27 cellular contexts compared by ENCODE assay signal in genomic region chr20:3038454-3038853, GRCh38. TPM values are rescaled to one million over a fixed set of nuclear protein-coding genes. Genes with fewer than 3 reads are reported as not detected.
DNase-seq lines count a peak whose midpoint lies in the region; ATAC-seq and TF ChIP-seq lines count a peak whose summit lies in the region.
"Had no signal": no experiment of that assay in that cellular context is flagged by ENCODE, and none has a peak within 500 bp of the region (broad histone marks: within the 10 kb centered on the region; RNA-seq: fewer than 3 reads in every experiment).

No MANE protein-coding gene starts in this region.

- BruUV-seq in MCF 10A (replicated peaks; lab: Mats Ljungman, UMichigan), result TSS peak; percentile 62

- POLR2A ChIA-PET in MCF 10A (lab: Yijun Ruan, JAX), result no interaction called here
- POLR2A ChIA-PET in activated CD4-positive, alpha-beta memory T cell treated with anti-CD3 and anti-CD28 coated beads for 36 hours (lab: Charles Lee), result interaction anchor here (0.6 to 1.3 kb wide), 2 partner anchors 13 to 56 kb away, joined by 3 read pairs; no protein-coding TSS in a partner anchor

- DNase-seq in MCF 10A (ENCODE audit: unreplicated experiment) (no peak), breast epithelium (ENCODE audit: low spot score in 2 of 2) (no peak), mesothelial cell of epicardium (ENCODE audit: low spot score in 2 of 2, unreplicated experiment in 2 of 2) (no peak), DMS 273 treated with DMSO at 0.1 percent for 48 hours (lab: John Stamatoyannopoulos, UW) (no peak), upper lobe of right lung (no peak), lower lobe of right lung (no peak)
- DNase-seq in activated CD4-positive, alpha-beta memory T cell treated with anti-CD3 and anti-CD28 coated beads for 36 hours, result no peak
- DNase-seq: activated gamma-delta T cell treated with Interleukin-2 at 50 U/mL for 16 hours; amniotic stem cell; effector CD4-positive, alpha-beta T cell; head of caudate nucleus; KBM-7; MG63; NCI-H1417; NCI-H2081 treated with DMSO at 0.1 percent for 48 hours; NCI-H226; NCI-H69; SHP77 treated with DMSO at 0.1 percent for 48 hours; T1000 had no signal

- TF ChIP-seq CTCF in MCF 10A (IDR thresholded peaks at IDR 0.05; ENCODE audit: unreplicated experiment) (no peak), breast epithelium (IDR thresholded peaks at IDR 0.05) (no peak), mesothelial cell of epicardium (IDR thresholded peaks at IDR 0.05; ENCODE audit: unreplicated experiment) (no peak), upper lobe of right lung (IDR thresholded peaks at IDR 0.05) (no peak), lower lobe of right lung (IDR thresholded peaks at IDR 0.05) (no peak)

- peaks cover 6% of the 10 kb centered on the region for H3K4me1 Mint-ChIP-seq in MCF 10A (ENCODE audit: insufficient read depth, unreplicated experiment)
- H3K4me1 Mint-ChIP-seq in activated CD4-positive, alpha-beta memory T cell treated with anti-CD3 and anti-CD28 coated beads for 36 hours (ENCODE audit: low read depth), result peaks cover 4% of the 10 kb centered on the region
- H3K4me1 Mint-ChIP-seq in mesothelial cell of epicardium, result peaks cover 10% of the 10 kb centered on the region

- H3K27me3 Mint-ChIP-seq in MCF 10A (ENCODE audit: insufficient read depth, unreplicated experiment) (no peaks in the 10 kb centered on the region), mesothelial cell of epicardium (ENCODE audit: low read depth) (no peaks in the 10 kb centered on the region)
- H3K27me3 Mint-ChIP-seq in activated CD4-positive, alpha-beta memory T cell treated with anti-CD3 and anti-CD28 coated beads for 36 hours, result no peaks in the 10 kb centered on the region

- H3K9me3 ChIP-seq in breast epithelium, result no peaks in the 10 kb centered on the region
- H3K9me3 ChIP-seq in upper lobe of right lung, result no peaks in the 10 kb centered on the region
- no peaks in the 10 kb centered on the region for H3K9me3 ChIP-seq in lower lobe of right lung
- H3K9me3 ChIP-seq: MG63, tibial nerve had no signal

- CTCF ChIA-PET in MCF 10A (lab: Yijun Ruan, JAX), result interaction anchor here (1.3 kb wide), 1 partner anchor 15 kb away, joined by 5 read pairs; no protein-coding TSS in a partner anchor
- CTCF ChIA-PET in activated CD4-positive, alpha-beta memory T cell treated with anti-CD3 and anti-CD28 coated beads for 36 hours (lab: Charles Lee), result interaction anchor here (0.9 to 1.2 kb wide), 3 partner anchors 15 to 37 kb away, joined by 3 to 5 read pairs (median 4); no protein-coding TSS in a partner anchor

- H3K4me1 ChIP-seq in breast epithelium, result no peaks in the 10 kb centered on the region
- peaks cover 4% of the 10 kb centered on the region for H3K4me1 ChIP-seq in upper lobe of right lung
- H3K4me1 ChIP-seq in lower lobe of right lung, result peaks cover 5% of the 10 kb centered on the region

- H3K9me3 Mint-ChIP-seq in MCF 10A (ENCODE audit: unreplicated experiment) (no peaks in the 10 kb centered on the region), mesothelial cell of epicardium (no peaks in the 10 kb centered on the region)
- no peaks in the 10 kb centered on the region for H3K9me3 Mint-ChIP-seq in activated CD4-positive, alpha-beta memory T cell treated with anti-CD3 and anti-CD28 coated beads for 36 hours

- H3K4me3 ChIP-seq in breast epithelium, result no peak overlapping the region
- no peak overlapping the region for H3K4me3 ChIP-seq in upper lobe of right lung
- H3K4me3 ChIP-seq in lower lobe of right lung, result no peak overlapping the region
- H3K4me3 ChIP-seq: MG63, tibial nerve had no signal

- peaks cover 29% of the 10 kb centered on the region for H3K36me3 Mint-ChIP-seq in MCF 10A (ENCODE audit: insufficient read depth, unreplicated experiment)
- peaks cover 27% of the 10 kb centered on the region for H3K36me3 Mint-ChIP-seq in activated CD4-positive, alpha-beta memory T cell treated with anti-CD3 and anti-CD28 coated beads for 36 hours
- H3K36me3 Mint-ChIP-seq in mesothelial cell of epicardium, result peaks cover 31% of the 10 kb centered on the region

- H3K4me3 Mint-ChIP-seq in MCF 10A (ENCODE audit: unreplicated experiment), result no peak overlapping the region
- H3K4me3 Mint-ChIP-seq in activated CD4-positive, alpha-beta memory T cell treated with anti-CD3 and anti-CD28 coated beads for 36 hours, result no peak overlapping the region
- H3K4me3 Mint-ChIP-seq in mesothelial cell of epicardium, result no peak overlapping the region

- H3K27ac Mint-ChIP-seq in MCF 10A (ENCODE audit: low read depth, unreplicated experiment) (no peak overlapping the region), mesothelial cell of epicardium (peak overlapping the region; percentile 68)
- peak overlapping the region; percentile 40 for H3K27ac Mint-ChIP-seq in activated CD4-positive, alpha-beta memory T cell treated with anti-CD3 and anti-CD28 coated beads for 36 hours

- TF ChIP-seq POLR2A in breast epithelium (IDR thresholded peaks at IDR 0.05), result no peak

- H3K27ac ChIP-seq in breast epithelium, result no peak overlapping the region
- H3K27ac ChIP-seq in upper lobe of right lung, result no peak overlapping the region
- no peak overlapping the region for H3K27ac ChIP-seq in lower lobe of right lung
- H3K27ac ChIP-seq: tibial nerve had no signal

- intact Hi-C loops in MCF 10A (cut with micrococcal nuclease) (no loop called here), breast epithelium (cut with DNase I; ENCODE audit: low total_unique reads) (no loop called here), upper lobe of right lung (cut with DNase I) (no loop called here), lower lobe of right lung (cut with DNase I) (no loop called here)
- intact Hi-C loops in activated CD4-positive, alpha-beta memory T cell treated with anti-CD3 and anti-CD28 coated beads for 36 hours (cut with micrococcal nuclease), result no loop called here

- ATAC-seq in upper lobe of right lung, result no peak
- ATAC-seq in lower lobe of right lung, result no peak
- ATAC-seq: Panc1 had no signal

- H3K27me3 ChIP-seq in breast epithelium (no peaks in the 10 kb centered on the region), upper lobe of right lung (no peaks in the 10 kb centered on the region), lower lobe of right lung (ENCODE audit: low read depth) (no peaks in the 10 kb centered on the region)
- H3K27me3 ChIP-seq: MG63, tibial nerve had no signal

- H3K36me3 ChIP-seq in breast epithelium (peaks cover 6% of the 10 kb centered on the region), upper lobe of right lung (peaks cover 57% of the 10 kb centered on the region), lower lobe of right lung (peaks cover 63% of the 10 kb centered on the region)
- H3K36me3 ChIP-seq: MG63 had no signal

RNA-seq across cellular contexts. Expression of gene GNRH2, which starts 5.0 kb away (rescaled TPM):
- 0.88 and 1.0 TPM in 2 replicates for total RNA-seq in MCF 10A (2022)
- total RNA-seq in breast epithelium, result not detected
- total RNA-seq in activated CD4-positive, alpha-beta memory T cell treated with anti-CD3 and anti-CD28 coated beads for 36 hours, result 10 to 100 TPM; 17.3 to 24.0 TPM
- total RNA-seq in mesothelial cell of epicardium, result 1.6 to 2.1 TPM (median 1.9 TPM) in 3 replicates
- total RNA-seq in upper lobe of right lung, result not detected
- total RNA-seq in lower lobe of right lung, result not detected
- total RNA-seq: Daoy, epithelial cell of proximal tubule, fibroblast of villous mesenchyme, HT1080, lung microvascular endothelial cell, pulmonary artery endothelial cell had no signal

RNA-seq across cellular contexts. Expression of gene MRPS26, which starts 7.4 kb away (rescaled TPM):
- 62.6 and 68.4 TPM in 2 replicates for total RNA-seq in MCF 10A (2022)
- 10 to 100 TPM; 34.4 to 50.8 (median 44.9) TPM for total RNA-seq in breast epithelium
- total RNA-seq in activated CD4-positive, alpha-beta memory T cell treated with anti-CD3 and anti-CD28 coated beads for 36 hours, result 100 to 1,000 TPM; 155 to 158 TPM
- 56.9 to 66.3 TPM (median 57.0 TPM) in 3 replicates for total RNA-seq in mesothelial cell of epicardium
- total RNA-seq in upper lobe of right lung, result 32.0 TPM
- total RNA-seq in lower lobe of right lung, result 31.0 TPM

RNA-seq across cellular contexts. Expression of gene OXT, which starts 33.0 kb away (rescaled TPM):
- total RNA-seq in MCF 10A (2022) (not detected in 2 replicates), breast epithelium (1 to 10 TPM in 1 of 3 donors, not detected in 2; 4.5 TPM), mesothelial cell of epicardium (not detected in 3 replicates), upper lobe of right lung (not detected), lower lobe of right lung (not detected)
- total RNA-seq in activated CD4-positive, alpha-beta memory T cell treated with anti-CD3 and anti-CD28 coated beads for 36 hours, result 1 to 10 TPM in 1 of 2 experiments, not detected in 1; 1.0 TPM
- total RNA-seq: Daoy, epithelial cell of proximal tubule, fibroblast of villous mesenchyme, HT1080, lung microvascular endothelial cell, pulmonary artery endothelial cell had no signal

RNA-seq across cellular contexts. Expression of gene AVP, which starts 46.1 kb away (rescaled TPM):
- total RNA-seq in MCF 10A (2022) (not detected in 2 replicates), breast epithelium (not detected), mesothelial cell of epicardium (not detected in 3 replicates), upper lobe of right lung (not detected), lower lobe of right lung (not detected)
- total RNA-seq in activated CD4-positive, alpha-beta memory T cell treated with anti-CD3 and anti-CD28 coated beads for 36 hours, result not detected
- total RNA-seq: Daoy, epithelial cell of proximal tubule, fibroblast of villous mesenchyme, HT1080, lung microvascular endothelial cell, pulmonary artery endothelial cell, tibial nerve had no signal
